8 cellular contexts compared by ENCODE assay signal in genomic region chr2:85999131-85999831, GRCh38.
DNase-seq lines count a peak whose midpoint lies in the region; ATAC-seq and TF ChIP-seq lines count a peak whose summit lies in the region.

No MANE protein-coding gene starts in this region.

- peaks cover 1% of the 10 kb centered on the region for H3K36me3 Mint-ChIP-seq in progenitor cell of endocrine pancreas (ENCODE audit: insufficient read depth)

- TF ChIP-seq CTCF in breast epithelium (IDR thresholded peaks at IDR 0.05) (no peak), mammary epithelial cell (conservative IDR thresholded peaks at IDR 0.05 in 1 of 2, IDR thresholded peaks at IDR 0.05 in 1 of 2; ENCODE audit: extremely low read depth in 1 of 2, insufficient read depth in 1 of 2, low read depth in 1 of 2, low read length in 2 of 2) (no peak), SU-DHL-6 (IDR thresholded peaks at IDR 0.05; ENCODE audit: insufficient read depth, low read length, poor library complexity, severe bottlenecking) (no peak), progenitor cell of endocrine pancreas (IDR thresholded peaks at IDR 0.05; ENCODE audit: unreplicated experiment) (no peak)

- DNase-seq in breast epithelium (ENCODE audit: low spot score in 2 of 2) (peak in 1 of 2 donors; percentile 12), mammary epithelial cell (no peak), dedifferentiated amniotic fluid mesenchymal stem cell (ENCODE audit: extremely low spot score) (peak; percentile 65), progenitor cell of endocrine pancreas (ENCODE audit: low spot score, unreplicated experiment) (no peak), NCI-H510A treated with DMSO at 0.1 percent for 48 hours (lab: John Stamatoyannopoulos, UW) (no peak)

- H2AFZ ChIP-seq in mammary epithelial cell (ENCODE audit: low read depth, low read length) (no peak overlapping the region), SU-DHL-6 (ENCODE audit: low read depth, low read length, severe bottlenecking) (peak overlapping the region; percentile 29), neuron (ENCODE audit: low read depth, low read length) (peak overlapping the region; percentile 5)

- H3K4me3 ChIP-seq in breast epithelium, result no peak overlapping the region
- no peak overlapping the region for H3K4me3 ChIP-seq in mammary epithelial cell (replicated peaks in 1 of 3; ENCODE audit: insufficient read depth in 1 of 3, low read depth in 2 of 3, low read length in 3 of 3)
- H3K4me3 ChIP-seq in SU-DHL-6 (ENCODE audit: insufficient read depth, low read length, poor library complexity, severe bottlenecking), result no peak overlapping the region
- no peak overlapping the region for H3K4me3 ChIP-seq in neuron (ENCODE audit: low read length)

- H3K4me1 Mint-ChIP-seq in progenitor cell of endocrine pancreas (ENCODE audit: low read depth), result peaks cover 31% of the 10 kb centered on the region

- no peaks in the 10 kb centered on the region for H3K36me3 ChIP-seq in breast epithelium
- no peaks in the 10 kb centered on the region for H3K36me3 ChIP-seq in mammary epithelial cell (ENCODE audit: insufficient read depth, low read length)
- no peaks in the 10 kb centered on the region for H3K36me3 ChIP-seq in SU-DHL-6 (ENCODE audit: low read length)
- no peaks in the 10 kb centered on the region for H3K36me3 ChIP-seq in neuron (ENCODE audit: insufficient read depth, low read length)

- no peaks in the 10 kb centered on the region for H3K9me2 ChIP-seq in SU-DHL-6 (replicated peaks; ENCODE audit: insufficient read depth, low read length)

- peaks cover 6% of the 10 kb centered on the region for H3K9me3 Mint-ChIP-seq in progenitor cell of endocrine pancreas (ENCODE audit: low read depth)

- H3K4me1 ChIP-seq in breast epithelium (peaks cover 9 to 11% of the 10 kb centered on the region in 2 donors), mammary epithelial cell (ENCODE audit: insufficient read depth, low read length) (no peaks in the 10 kb centered on the region), neuron (ENCODE audit: insufficient read depth, low read length) (peaks cover 16% of the 10 kb centered on the region)

- H3K9ac ChIP-seq in mammary epithelial cell (ENCODE audit: insufficient read depth, low read length) (no peak overlapping the region), SU-DHL-6 (ENCODE audit: low read length) (no peak overlapping the region)

- dilution Hi-C loops in mammary epithelial cell (cut with HindIII; ENCODE audit: low sequenced_read_pairs), result loop anchor here (5.0 kb wide), 1 partner anchor 53 kb away; no protein-coding TSS in a partner anchor

- no peaks in the 10 kb centered on the region for H3F3A ChIP-seq in SU-DHL-6 (ENCODE audit: insufficient read depth)

- H3K27me3 Mint-ChIP-seq in progenitor cell of endocrine pancreas, result no peaks in the 10 kb centered on the region

- no peak overlapping the region for H3K4me3 Mint-ChIP-seq in progenitor cell of endocrine pancreas (ENCODE audit: low read depth)

- H3K4me2 ChIP-seq in mammary epithelial cell (ENCODE audit: insufficient read depth, low read depth, low read length), result no peak overlapping the region
- H3K4me2 ChIP-seq in SU-DHL-6 (ENCODE audit: low read depth, low read length, poor library complexity, severe bottlenecking), result peak overlapping the region; percentile 29

- no peak for TF ChIP-seq POLR2A in breast epithelium (IDR thresholded peaks at IDR 0.05)

- peak; percentile 65 for ATAC-seq in HG03064 (IDR thresholded peaks at IDR 0.05; ENCODE audit: low read depth, unreplicated experiment)

- intact Hi-C loops in breast epithelium (cut with DNase I; ENCODE audit: low total_unique reads) (no loop called here), mammary epithelial cell (cut with micrococcal nuclease) (no loop called here)

- H3K27ac ChIP-seq in breast epithelium (peak overlapping the region; percentile 37 to 91), mammary epithelial cell (ENCODE audit: insufficient read depth, low read depth, low read length) (no peak overlapping the region), SU-DHL-6 (ENCODE audit: low read depth, low read length) (no peak overlapping the region)

- H3K27me3 ChIP-seq in breast epithelium (no peaks in the 10 kb centered on the region), mammary epithelial cell (ENCODE audit: insufficient read depth, low read length) (no peaks in the 10 kb centered on the region), SU-DHL-6 (ENCODE audit: low read length) (no peaks in the 10 kb centered on the region), neuron (ENCODE audit: insufficient read depth, low read length) (no peaks in the 10 kb centered on the region)

- no peak overlapping the region for H3K27ac Mint-ChIP-seq in progenitor cell of endocrine pancreas

- H4K20me1 ChIP-seq in mammary epithelial cell (ENCODE audit: insufficient read depth, low read length) (no peaks in the 10 kb centered on the region), SU-DHL-6 (ENCODE audit: low read depth, low read length) (no peaks in the 10 kb centered on the region)

- CTCF ChIA-PET in mammary epithelial cell (lab: Charles Lee; ENCODE audit: low non-redundant PET), result no interaction called here

- no peaks in the 10 kb centered on the region for H3K9me3 ChIP-seq in breast epithelium
- no peaks in the 10 kb centered on the region for H3K9me3 ChIP-seq in mammary epithelial cell (replicated peaks; ENCODE audit: insufficient read depth, low read length)
- H3K9me3 ChIP-seq in SU-DHL-6 (ENCODE audit: insufficient read depth, low read length), result no peaks in the 10 kb centered on the region
- no peaks in the 10 kb centered on the region for H3K9me3 ChIP-seq in neuron (ENCODE audit: low read length)

- in situ Hi-C loops in mammary epithelial cell (cut with MboI; ENCODE audit: low sequenced_read_pairs in 2 of 2), result no loop called here

- 87% methylated on average over 7 of the region's 8 CpGs for WGBS in mammary epithelial cell (ENCODE audit: low coverage, missing lambda C conversion rate)

- BruUV-seq in mammary epithelial cell (replicated peaks; lab: Mats Ljungman, UMichigan), result no TSS peak

- no peaks in the 10 kb centered on the region for H3K79me2 ChIP-seq in mammary epithelial cell (ENCODE audit: insufficient read depth, low read length)
- no peaks in the 10 kb centered on the region for H3K79me2 ChIP-seq in SU-DHL-6 (ENCODE audit: insufficient read depth, low read length)

Comparison
In these comparisons a context has a peak if more than half of its experiments do, and no peak if none do; other contexts are left out.
1. H3K27ac ChIP-seq: peak in breast epithelium (2 of 2); none in mammary epithelial cell (single experiment) and SU-DHL-6 (single experiment).